In the genomic region with DNA sequence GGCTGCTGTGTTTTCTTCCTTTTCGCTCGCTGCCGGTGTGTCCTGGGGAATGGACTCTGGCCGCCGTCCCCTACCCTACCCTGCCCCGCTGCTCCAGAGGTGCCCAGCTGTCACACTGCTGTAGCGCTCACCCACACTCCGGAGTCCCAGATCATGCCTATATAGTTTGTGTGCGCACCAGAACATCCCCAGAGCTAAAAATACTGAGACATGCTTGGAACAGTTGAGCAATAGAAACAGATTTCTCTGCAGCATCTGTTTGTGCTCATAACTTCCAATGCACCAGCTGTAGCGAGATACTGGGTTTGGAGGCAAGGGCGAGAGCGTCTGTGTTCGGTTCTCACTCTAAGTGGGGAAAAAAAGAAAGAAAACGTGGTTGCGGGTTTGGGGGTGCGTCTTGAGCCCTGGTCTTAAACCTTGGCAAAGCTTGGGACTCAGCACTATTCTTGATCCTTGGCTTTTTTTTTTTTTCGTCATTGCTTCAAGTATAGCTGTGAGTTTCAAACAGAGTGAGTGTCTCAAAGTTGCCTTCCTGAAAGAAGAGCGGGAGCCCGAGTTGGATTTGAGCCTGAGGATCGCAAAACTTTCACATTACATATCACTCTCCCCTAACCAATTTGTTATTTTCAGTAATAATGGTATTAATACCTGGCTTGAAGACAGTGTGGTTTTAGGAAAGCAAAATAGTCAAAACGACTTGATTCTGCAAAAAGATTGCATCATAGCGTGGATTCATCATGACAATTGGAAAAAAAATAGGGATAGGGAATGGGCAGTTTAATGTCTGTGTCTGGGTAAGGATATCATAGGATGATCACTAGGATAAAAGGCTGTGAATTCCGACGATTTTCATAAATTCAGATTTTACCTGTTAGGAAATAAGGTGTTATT, we compare ENCODE assay signal across 9 cellular contexts. TPM values are rescaled to one million over a fixed set of nuclear protein-coding genes. Genes with fewer than 3 reads are reported as not detected.
DNase-seq lines count a peak whose midpoint lies in the region; ATAC-seq and TF ChIP-seq lines count a peak whose summit lies in the region.
"Had no signal": no experiment of that assay in that cellular context is flagged by ENCODE, and none has a peak within 500 bp of the region (broad histone marks: within the 10 kb centered on the region; RNA-seq: fewer than 3 reads in every experiment).

No MANE protein-coding gene starts in this region.

- H4K20me1 ChIP-seq in SK-N-SH (ENCODE audit: insufficient read depth): no peaks in the 10 kb centered on the region

- peaks cover 30% of the 10 kb centered on the region for H3K4me1 Mint-ChIP-seq in nephron

- H2AFZ ChIP-seq in SK-N-SH (ENCODE audit: low read depth): peak overlapping the region; percentile 83

- no peaks in the 10 kb centered on the region for H3K9me3 ChIP-seq in SK-N-SH

- H3K36me3 ChIP-seq in SK-N-SH (replicated peaks in 1 of 2; ENCODE audit: control insufficient read depth in 1 of 2, insufficient read depth in 2 of 2, low read length in 1 of 2): no peaks in the 10 kb centered on the region

- H3K4me1 ChIP-seq in SK-N-SH (ENCODE audit: control insufficient read depth in 1 of 2, insufficient read depth in 2 of 2, low read depth in 1 of 2, low read length in 1 of 2): peaks cover 3 to 31% of the 10 kb centered on the region in 2 experiments; a peak in 3 of 4 replicates

- H3K27ac ChIP-seq in SK-N-SH (ENCODE audit: low read depth in 2 of 2, low read length in 1 of 2): peak overlapping the region; percentile 9 to 78; a peak in 3 of 4 replicates

- H3K9me2 ChIP-seq in SK-N-SH: no peaks in the 10 kb centered on the region

- peaks cover 23% of the 10 kb centered on the region for H3K79me2 ChIP-seq in SK-N-SH (ENCODE audit: insufficient read depth)

- no peak for TF ChIP-seq EP300 in SK-N-SH (IDR thresholded peaks at IDR 0.05; ENCODE audit: borderline replicate concordance in 1 of 2, low read depth in 1 of 2, low read length in 1 of 2)

- CTCF ChIA-PET in SK-N-SH (lab: Yijun Ruan, JAX): interaction anchor here (0.8 to 6.5 kb wide), 10 partner anchors 10 to 612 kb away, joined by 3 to 51 read pairs (median 4); no protein-coding TSS in a partner anchor

- peak overlapping the region; percentile 50 for H3K9ac ChIP-seq in SK-N-SH

- no peaks in the 10 kb centered on the region for H3K9me3 Mint-ChIP-seq in nephron

- no peak for TF ChIP-seq CTCF in SK-N-SH (IDR thresholded peaks at IDR 0.05)
- no peak for TF ChIP-seq CTCF in fibroblast of mammary gland (conservative IDR thresholded peaks at IDR 0.05; ENCODE audit: control insufficient read depth, insufficient read depth, low read depth, low read length)
- no peak for TF ChIP-seq CTCF in nephron (IDR thresholded peaks at IDR 0.05; ENCODE audit: unreplicated experiment in 3 of 3)

- POLR2A ChIA-PET in SK-N-SH (lab: Yijun Ruan, JAX): interaction anchor here (0.6 kb wide), 2 partner anchors 310 to 379 kb away, joined by 3 to 6 read pairs; no protein-coding TSS in a partner anchor

- ATAC-seq in HG02970 (IDR thresholded peaks at IDR 0.05; ENCODE audit: low FRiP score, unreplicated experiment): no peak

- no peaks in the 10 kb centered on the region for H3F3A ChIP-seq in SK-N-SH (replicated peaks; ENCODE audit: insufficient read depth)

- H3K27me3 Mint-ChIP-seq in nephron (ENCODE audit: low read depth): peaks cover 43% of the 10 kb centered on the region

- TF ChIP-seq RAD21 in SK-N-SH (IDR thresholded peaks at IDR 0.05; ENCODE audit: low read length): no peak

- H3K27ac Mint-ChIP-seq in nephron: peak overlapping the region; percentile 3 to 43 (median 42)

- peak overlapping the region; percentile 93 for H3K4me2 ChIP-seq in SK-N-SH

- 4% methylated on average over 24 of the region's 24 CpGs for WGBS in SK-N-SH (ENCODE audit: low lambda C conversion rate)

- H3K27me3 ChIP-seq in SK-N-SH (ENCODE audit: insufficient read depth): no peaks in the 10 kb centered on the region

- H3K4me3 Mint-ChIP-seq in nephron: peak overlapping the region; percentile 79 to 90 (median 87)

- DNase-seq in NCI-H82 (lab: John Stamatoyannopoulos, UW) (peak; percentile 49), NCI-H82 treated with DMSO at 0.1 percent for 48 hours (lab: John Stamatoyannopoulos, UW; ENCODE audit: unreplicated experiment) (no peak), SK-N-SH (no peak), fibroblast of mammary gland (ENCODE audit: low read depth) (peak; percentile 55), D341Med (ENCODE audit: low spot score) (no peak), ecto neural progenitor cell (ENCODE audit: low spot score) (no peak)
- DNase-seq: DND-41 had no signal

- H3K4me3 ChIP-seq in SK-N-SH (ENCODE audit: low read depth in 2 of 2, low read length in 1 of 2) (peak overlapping the region; percentile 85 to 86), fibroblast of mammary gland (ENCODE audit: control insufficient read depth, low read depth, low read length) (peak overlapping the region; percentile 53)

- H3K36me3 Mint-ChIP-seq in nephron (ENCODE audit: low read depth): no peaks in the 10 kb centered on the region

TF ChIP-seq in SK-N-SH, 30 proteins besides CTCF, POLR2A, EP300 and RAD21:
- TF ChIP-seq YY1 (IDR thresholded peaks at IDR 0.05; ENCODE audit: low read depth) (no peak), MXI1 (IDR thresholded peaks at IDR 0.05; ENCODE audit: low read depth, low read length) (peak; percentile 34; the same call in 1 of the 2 replicates), POLR2AphosphoS5 (IDR thresholded peaks at IDR 0.05; ENCODE audit: low read depth, low read length) (0 out of 2 replicates have a peak, but pooled peaks have one; percentile 7), SIN3A (IDR thresholded peaks at IDR 0.05; ENCODE audit: borderline replicate concordance, low read depth, low read length) (0 out of 2 replicates have a peak, but pooled peaks have one; percentile 10), TCF12 (IDR thresholded peaks at IDR 0.05) (0 out of 2 replicates have a peak, but pooled peaks have one; percentile 20)
- TF ChIP-seq, protein P1, sequence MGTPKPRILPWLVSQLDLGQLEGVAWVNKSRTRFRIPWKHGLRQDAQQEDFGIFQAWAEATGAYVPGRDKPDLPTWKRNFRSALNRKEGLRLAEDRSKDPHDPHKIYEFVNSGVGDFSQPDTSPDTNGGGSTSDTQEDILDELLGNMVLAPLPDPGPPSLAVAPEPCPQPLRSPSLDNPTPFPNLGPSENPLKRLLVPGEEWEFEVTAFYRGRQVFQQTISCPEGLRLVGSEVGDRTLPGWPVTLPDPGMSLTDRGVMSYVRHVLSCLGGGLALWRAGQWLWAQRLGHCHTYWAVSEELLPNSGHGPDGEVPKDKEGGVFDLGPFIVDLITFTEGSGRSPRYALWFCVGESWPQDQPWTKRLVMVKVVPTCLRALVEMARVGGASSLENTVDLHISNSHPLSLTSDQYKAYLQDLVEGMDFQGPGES (IDR thresholded peaks at IDR 0.05; ENCODE audit: low read depth, low read length): no peak

RNA-seq across cellular contexts. Expression of a gene that starts 0.6 kb away (rescaled TPM):
- 0.18 and 0.21 TPM in 2 replicates for polyA plus RNA-seq in SK-N-SH (2012; rRNA removed)
- 0.20 and 0.22 TPM in 2 replicates for polyA plus RNA-seq in SK-N-SH (2012; cell fraction: cytosol; rRNA removed)
- 0.08 and 0.25 TPM in 2 replicates for polyA plus RNA-seq in SK-N-SH (2012; cell fraction: nucleus; rRNA removed)

Comparison
In these comparisons a context has a peak if more than half of its experiments do, and no peak if none do; other contexts are left out.
1. DNase-seq: peak in NCI-H82 (single experiment) and fibroblast of mammary gland (single experiment); none in NCI-H82 treated with DMSO at 0.1 percent for 48 hours (single experiment), SK-N-SH (single experiment), D341Med (single experiment) and ecto neural progenitor cell (single experiment).